ENCODE assay signal across 1 cellular context in the genomic region with DNA sequence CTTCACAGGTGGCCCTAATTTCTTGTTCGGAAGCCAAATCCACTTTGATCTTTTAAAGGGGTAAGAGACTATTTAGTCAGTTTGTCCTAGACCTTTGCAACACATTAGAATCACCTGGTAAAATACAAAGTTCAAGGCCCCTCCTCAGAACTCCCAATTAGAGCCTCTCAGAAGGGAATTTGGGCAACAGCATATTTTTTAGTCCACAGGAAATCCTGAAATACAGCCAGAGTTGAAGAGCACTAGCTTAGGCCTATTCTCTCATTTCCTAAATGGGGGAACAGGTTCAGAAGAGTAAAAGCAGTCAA.
TF ChIP-seq lines count a peak whose summit lies in the region.

No MANE protein-coding gene starts in this region.

TF ChIP-seq in H1, 55 proteins besides CTCF, POLR2A, EP300 and RAD21 (continued from another document):
- no peak for TF ChIP-seq PHF8 (conservative IDR thresholded peaks at IDR 0.05; ENCODE audit: low read depth, low read length)
- TF ChIP-seq, protein P1, sequence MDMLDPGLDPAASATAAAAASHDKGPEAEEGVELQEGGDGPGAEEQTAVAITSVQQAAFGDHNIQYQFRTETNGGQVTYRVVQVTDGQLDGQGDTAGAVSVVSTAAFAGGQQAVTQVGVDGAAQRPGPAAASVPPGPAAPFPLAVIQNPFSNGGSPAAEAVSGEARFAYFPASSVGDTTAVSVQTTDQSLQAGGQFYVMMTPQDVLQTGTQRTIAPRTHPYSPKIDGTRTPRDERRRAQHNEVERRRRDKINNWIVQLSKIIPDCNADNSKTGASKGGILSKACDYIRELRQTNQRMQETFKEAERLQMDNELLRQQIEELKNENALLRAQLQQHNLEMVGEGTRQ (IDR thresholded peaks at IDR 0.05; ENCODE audit: low read length), result no peak
- no peak for TF ChIP-seq POLR2AphosphoS5 (IDR thresholded peaks at IDR 0.05; ENCODE audit: low read depth, low read length)
- no peak for TF ChIP-seq POU5F1 (IDR thresholded peaks at IDR 0.05; ENCODE audit: low read depth, low read length)
- TF ChIP-seq SIX5 (IDR thresholded peaks at IDR 0.05; ENCODE audit: low read depth, low read length), result no peak
- TF ChIP-seq KDM5A (IDR thresholded peaks at IDR 0.05; ENCODE audit: low read length), result no peak
- no peak for TF ChIP-seq EZH2 (IDR thresholded peaks at IDR 0.05; ENCODE audit: low read depth, low read length, severe bottlenecking)
- TF ChIP-seq KDM4A (IDR thresholded peaks at IDR 0.05; ENCODE audit: low read depth, low read length, severe bottlenecking), result no peak
- TF ChIP-seq SIN3A (conservative IDR thresholded peaks at IDR 0.05 in 1 of 2, IDR thresholded peaks at IDR 0.05 in 1 of 2; ENCODE audit: low read depth in 1 of 2, low read length in 2 of 2), result no peak
- no peak for TF ChIP-seq CBX8 (IDR thresholded peaks at IDR 0.05; ENCODE audit: borderline replicate concordance, low read depth, low read length)
TF ChIP-seq in H1: peak in this region for 0.
